ENCODE assay signal across 8 cellular contexts in genomic region chr4:8410641-8411271, GRCh38. TPM values are rescaled to one million over a fixed set of nuclear protein-coding genes. Genes with fewer than 3 reads are reported as not detected.
DNase-seq lines count a peak whose midpoint lies in the region; ATAC-seq, FAIRE-seq and TF ChIP-seq lines count a peak whose summit lies in the region.

No MANE protein-coding gene starts in this region.

- peaks cover 35% of the 10 kb centered on the region for H3K4me1 Mint-ChIP-seq in central memory CD8-positive, alpha-beta T cell
- peaks cover 22% of the 10 kb centered on the region for H3K4me1 Mint-ChIP-seq in activated CD8-positive, alpha-beta T cell treated with anti-CD3 and anti-CD28 coated beads for 36 hours (ENCODE audit: low read depth)

- H3K4me3 ChIP-seq in liver (ENCODE audit: low read depth in 1 of 3, low read length in 3 of 3), result no peak overlapping the region

- no peaks in the 10 kb centered on the region for H3K27me3 ChIP-seq in liver (ENCODE audit: control insufficient read depth in 4 of 4, insufficient read depth in 4 of 4, low read length in 3 of 4)

- DNase-seq in NCI-H146 (lab: John Stamatoyannopoulos, UW) (peak; percentile 52), NCI-H146 treated with DMSO at 0.1 percent for 48 hours (lab: John Stamatoyannopoulos, UW; ENCODE audit: unreplicated experiment) (no peak), NCI-H2171 (lab: John Stamatoyannopoulos, UW) (peak; percentile 77), GM19239 (ENCODE audit: insufficient read length, low spot score) (no peak)
- DNase-seq in central memory CD8-positive, alpha-beta T cell (ENCODE audit: low spot score in 2 of 2), result no peak
- DNase-seq in activated CD8-positive, alpha-beta T cell treated with anti-CD3 and anti-CD28 coated beads for 36 hours, result no peak

- no peak overlapping the region for H3K27ac ChIP-seq in liver (ENCODE audit: low read depth in 1 of 2, low read length in 2 of 2)

- peaks cover 1 to 51% (median 20%) of the 10 kb centered on the region in 4 donors for H3K36me3 ChIP-seq in liver (ENCODE audit: control insufficient read depth in 4 of 4, insufficient read depth in 3 of 4, low read depth in 1 of 4, low read length in 3 of 4)

- ATAC-seq in central memory CD8-positive, alpha-beta T cell (replicated peaks; ENCODE audit: extremely low read depth, poor library complexity, severe bottlenecking), result no peak
- ATAC-seq in activated CD8-positive, alpha-beta T cell treated with anti-CD3 and anti-CD28 coated beads for 36 hours, result no peak
- no peak for ATAC-seq in GM19397 (IDR thresholded peaks at IDR 0.05; ENCODE audit: unreplicated experiment)

- H3K9me3 ChIP-seq in liver (ENCODE audit: control insufficient read depth in 4 of 4, low read length in 3 of 4), result no peaks in the 10 kb centered on the region

- no peaks in the 10 kb centered on the region for H3K4me1 ChIP-seq in liver (ENCODE audit: control insufficient read depth in 4 of 4, insufficient read depth in 4 of 4, low read length in 3 of 4)

- peaks cover 26% of the 10 kb centered on the region for H3K36me3 Mint-ChIP-seq in central memory CD8-positive, alpha-beta T cell (ENCODE audit: insufficient read depth)
- H3K36me3 Mint-ChIP-seq in activated CD8-positive, alpha-beta T cell treated with anti-CD3 and anti-CD28 coated beads for 36 hours (ENCODE audit: low read depth), result peaks cover 28% of the 10 kb centered on the region

- CTCF ChIA-PET in activated CD8-positive, alpha-beta T cell treated with anti-CD3 and anti-CD28 coated beads for 36 hours (lab: Charles Lee), result no interaction called here

- POLR2A ChIA-PET in activated CD8-positive, alpha-beta T cell treated with anti-CD3 and anti-CD28 coated beads for 36 hours (lab: Charles Lee), result interaction anchor here (1.1 kb wide), 1 partner anchor 28 kb away, joined by 3 read pairs; no protein-coding TSS in a partner anchor

- H3K27ac Mint-ChIP-seq in central memory CD8-positive, alpha-beta T cell (ENCODE audit: low read depth), result peak overlapping the region; percentile 85
- no peak overlapping the region for H3K27ac Mint-ChIP-seq in activated CD8-positive, alpha-beta T cell treated with anti-CD3 and anti-CD28 coated beads for 36 hours

- intact Hi-C loops in activated CD8-positive, alpha-beta T cell treated with anti-CD3 and anti-CD28 coated beads for 36 hours (cut with micrococcal nuclease), result no loop called here

- no peak for FAIRE-seq in GM19239 (lab: Jason Lieb, UNC)

- H3K27me3 Mint-ChIP-seq in central memory CD8-positive, alpha-beta T cell, result no peaks in the 10 kb centered on the region
- no peaks in the 10 kb centered on the region for H3K27me3 Mint-ChIP-seq in activated CD8-positive, alpha-beta T cell treated with anti-CD3 and anti-CD28 coated beads for 36 hours

- WGBS in liver, result 85% methylated on average over 26 of the region's 26 CpGs

- TF ChIP-seq CTCF in liver (IDR thresholded peaks at IDR 0.05; ENCODE audit: low read depth, low read length, missing input control), result peak; percentile 20
- TF ChIP-seq CTCF in activated CD8-positive, alpha-beta T cell treated with anti-CD3 and anti-CD28 coated beads for 36 hours (IDR thresholded peaks at IDR 0.05), result no peak

- peak in 1 of 2 donors; percentile 40 for TF ChIP-seq RAD21 in liver (IDR thresholded peaks at IDR 0.05)

- H3K9me3 Mint-ChIP-seq in central memory CD8-positive, alpha-beta T cell, result no peaks in the 10 kb centered on the region
- H3K9me3 Mint-ChIP-seq in activated CD8-positive, alpha-beta T cell treated with anti-CD3 and anti-CD28 coated beads for 36 hours, result no peaks in the 10 kb centered on the region

- H3K9ac ChIP-seq in liver (ENCODE audit: low read depth in 1 of 2, low read length in 2 of 2), result no peak overlapping the region

- no peak overlapping the region for H3K4me3 Mint-ChIP-seq in central memory CD8-positive, alpha-beta T cell
- H3K4me3 Mint-ChIP-seq in activated CD8-positive, alpha-beta T cell treated with anti-CD3 and anti-CD28 coated beads for 36 hours, result no peak overlapping the region

TF ChIP-seq in liver, 16 proteins besides CTCF, POLR2A, EP300 and RAD21:
- TF ChIP-seq, protein P1, sequence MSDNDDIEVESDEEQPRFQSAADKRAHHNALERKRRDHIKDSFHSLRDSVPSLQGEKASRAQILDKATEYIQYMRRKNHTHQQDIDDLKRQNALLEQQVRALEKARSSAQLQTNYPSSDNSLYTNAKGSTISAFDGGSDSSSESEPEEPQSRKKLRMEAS (IDR thresholded peaks at IDR 0.05), result no peak
- TF ChIP-seq YY1 (IDR thresholded peaks at IDR 0.05) (no peak), TAF1 (conservative IDR thresholded peaks at IDR 0.05) (no peak), REST (IDR thresholded peaks at IDR 0.05) (no peak), FOXA1 (IDR thresholded peaks at IDR 0.05) (no peak), NR2F2 (IDR thresholded peaks at IDR 0.05) (no peak), SP1 (IDR thresholded peaks at IDR 0.05) (no peak), HNF4A (conservative IDR thresholded peaks at IDR 0.05) (no peak), GABPA (IDR thresholded peaks at IDR 0.05 in 1 of 2, conservative IDR thresholded peaks at IDR 0.05 in 1 of 2) (no peak), HNF4G (IDR thresholded peaks at IDR 0.05) (no peak), ATF3 (IDR thresholded peaks at IDR 0.05) (no peak), JUND (IDR thresholded peaks at IDR 0.05) (no peak), FOXA2 (IDR thresholded peaks at IDR 0.05) (no peak)
- TF ChIP-seq, protein P2, sequence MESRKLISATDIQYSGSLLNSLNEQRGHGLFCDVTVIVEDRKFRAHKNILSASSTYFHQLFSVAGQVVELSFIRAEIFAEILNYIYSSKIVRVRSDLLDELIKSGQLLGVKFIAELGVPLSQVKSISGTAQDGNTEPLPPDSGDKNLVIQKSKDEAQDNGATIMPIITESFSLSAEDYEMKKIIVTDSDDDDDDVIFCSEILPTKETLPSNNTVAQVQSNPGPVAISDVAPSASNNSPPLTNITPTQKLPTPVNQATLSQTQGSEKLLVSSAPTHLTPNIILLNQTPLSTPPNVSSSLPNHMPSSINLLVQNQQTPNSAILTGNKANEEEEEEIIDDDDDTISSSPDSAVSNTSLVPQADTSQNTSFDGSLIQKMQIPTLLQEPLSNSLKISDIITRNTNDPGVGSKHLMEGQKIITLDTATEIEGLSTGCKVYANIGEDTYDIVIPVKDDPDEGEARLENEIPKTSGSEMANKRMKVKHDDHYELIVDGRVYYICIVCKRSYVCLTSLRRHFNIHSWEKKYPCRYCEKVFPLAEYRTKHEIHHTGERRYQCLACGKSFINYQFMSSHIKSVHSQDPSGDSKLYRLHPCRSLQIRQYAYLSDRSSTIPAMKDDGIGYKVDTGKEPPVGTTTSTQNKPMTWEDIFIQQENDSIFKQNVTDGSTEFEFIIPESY (IDR thresholded peaks at IDR 0.05), result no peak

RNA-seq across cellular contexts. Expression of gene ACOX3, which starts 29.8 kb away (rescaled TPM):
- 10 to 100 TPM; 14.1 to 24.6 TPM for total RNA-seq in liver
- 10 to 100 TPM; 11.4 to 13.0 TPM for polyA plus RNA-seq in liver
- 10 to 100 TPM; 24.2 to 27.8 TPM for total RNA-seq in activated CD8-positive, alpha-beta T cell treated with anti-CD3 and anti-CD28 coated beads for 36 hours

RNA-seq across cellular contexts. Expression of gene TRMT44, which starts 29.8 kb away (rescaled TPM):
- 10 to 100 TPM in 1 of 2 donors, 1 to 10 TPM in 1; 7.1 to 16.0 TPM for total RNA-seq in liver
- polyA plus RNA-seq in liver, result 1 to 10 TPM; 3.0 to 4.2 TPM
- total RNA-seq in activated CD8-positive, alpha-beta T cell treated with anti-CD3 and anti-CD28 coated beads for 36 hours, result 10 to 100 TPM; 25.5 to 26.3 TPM

Comparison
In these comparisons a context has a peak if more than half of its experiments do, and no peak if none do; other contexts are left out.
1. DNase-seq: peak in NCI-H146 (single experiment) and NCI-H2171 (single experiment); none in NCI-H146 treated with DMSO at 0.1 percent for 48 hours (single experiment), central memory CD8-positive, alpha-beta T cell (0 of 2), activated CD8-positive, alpha-beta T cell treated with anti-CD3 and anti-CD28 coated beads for 36 hours (single experiment) and GM19239 (single experiment).